In genomic region chr2:155250800-155251199, GRCh38 we compare ENCODE assay signal across 9 cellular contexts.
DNase-seq lines count a peak whose midpoint lies in the region; ATAC-seq, FAIRE-seq and TF ChIP-seq lines count a peak whose summit lies in the region.
"Had no signal": no experiment of that assay in that cellular context is flagged by ENCODE, and none has a peak within 500 bp of the region (broad histone marks: within the 10 kb centered on the region; RNA-seq: fewer than 3 reads in every experiment).

No MANE protein-coding gene starts in this region.

- no peaks in the 10 kb centered on the region for H3K9me3 Mint-ChIP-seq in brain
- peaks cover 7% of the 10 kb centered on the region for H3K9me3 Mint-ChIP-seq in activated T-helper 17 cell treated with anti-CD3 and anti-CD28 coated beads, Interleukin-2, amount 50 U/mL, for 72 hours

- intact Hi-C loops in posterior cingulate gyrus (cut with DNase I) = no loop called here

- peak; percentile 88 for ATAC-seq in GM21515 (IDR thresholded peaks at IDR 0.05; ENCODE audit: unreplicated experiment)
- ATAC-seq in activated T-helper 17 cell treated with anti-CD3 and anti-CD28 coated beads, Interleukin-2, amount 50 U/mL, for 72 hours (replicated peaks) = no peak

- H3K4me1 Mint-ChIP-seq in brain = no peaks in the 10 kb centered on the region
- no peaks in the 10 kb centered on the region for H3K4me1 Mint-ChIP-seq in activated T-helper 17 cell treated with anti-CD3 and anti-CD28 coated beads, Interleukin-2, amount 50 U/mL, for 72 hours
- H3K4me1 Mint-ChIP-seq: central memory CD8-positive, alpha-beta T cell had no signal

- H3K27me3 Mint-ChIP-seq in brain = no peaks in the 10 kb centered on the region
- no peaks in the 10 kb centered on the region for H3K27me3 Mint-ChIP-seq in activated T-helper 17 cell treated with anti-CD3 and anti-CD28 coated beads, Interleukin-2, amount 50 U/mL, for 72 hours
- H3K27me3 Mint-ChIP-seq: central memory CD8-positive, alpha-beta T cell had no signal

- DNase-seq in G401 (ENCODE audit: low spot score) (peak; percentile 68), HTR-8/SVneo (ENCODE audit: insufficient read length, low spot score) (peak; percentile 8), urothelium cell line (ENCODE audit: low spot score) (peak; percentile 38), GM19239 (ENCODE audit: insufficient read length, low spot score) (no peak), posterior cingulate gyrus (no peak)

- TF ChIP-seq CTCF in brain (conservative IDR thresholded peaks at IDR 0.05) = peak; percentile 25 to 44

- in situ Hi-C loops in G401 (cut with HindIII; ENCODE audit: low sequenced_read_pairs) = no loop called here

- H3K36me3 Mint-ChIP-seq in brain = no peaks in the 10 kb centered on the region
- H3K36me3 Mint-ChIP-seq in activated T-helper 17 cell treated with anti-CD3 and anti-CD28 coated beads, Interleukin-2, amount 50 U/mL, for 72 hours (ENCODE audit: low read depth) = no peaks in the 10 kb centered on the region

- H3K4me3 Mint-ChIP-seq in brain = no peak overlapping the region
- H3K4me3 Mint-ChIP-seq in activated T-helper 17 cell treated with anti-CD3 and anti-CD28 coated beads, Interleukin-2, amount 50 U/mL, for 72 hours = no peak overlapping the region
- H3K4me3 Mint-ChIP-seq: central memory CD8-positive, alpha-beta T cell had no signal

- no peak overlapping the region for H3K27ac Mint-ChIP-seq in brain
- H3K27ac Mint-ChIP-seq in activated T-helper 17 cell treated with anti-CD3 and anti-CD28 coated beads, Interleukin-2, amount 50 U/mL, for 72 hours = no peak overlapping the region

- FAIRE-seq in HTR-8/SVneo (lab: Jason Lieb, UNC) (no peak), urothelium cell line (lab: Jason Lieb, UNC) (no peak), GM19239 (lab: Jason Lieb, UNC) (no peak)

Comparison
In these comparisons a context has a peak if more than half of its experiments do, and no peak if none do; other contexts are left out.
1. DNase-seq: peak in G401 (single experiment), HTR-8/SVneo (single experiment) and urothelium cell line (single experiment); none in GM19239 (single experiment) and posterior cingulate gyrus (0 of 10).